Comparison of ENCODE assay signal across 12 cellular contexts in the genomic region with DNA sequence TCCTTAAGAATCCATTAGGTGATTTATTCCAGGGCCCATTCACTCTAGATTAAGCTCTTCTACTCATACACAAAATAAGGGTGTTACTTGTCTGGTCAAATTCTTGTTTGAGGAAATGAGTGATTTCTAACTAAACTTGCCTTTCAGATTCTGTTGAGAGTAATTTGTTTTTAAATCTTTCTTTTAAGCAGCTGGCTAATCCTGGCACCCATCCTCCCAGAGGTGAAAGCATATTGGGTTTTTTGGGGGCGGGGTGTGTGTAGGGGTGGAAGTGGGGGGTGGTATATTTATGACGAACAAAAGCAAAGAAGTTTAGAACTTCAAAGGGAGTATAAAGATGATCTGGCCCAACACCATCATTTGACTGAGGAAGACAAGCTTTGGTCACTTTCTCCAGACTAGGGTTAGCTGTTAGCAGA.
DNase-seq lines count a peak whose midpoint lies in the region; ATAC-seq and TF ChIP-seq lines count a peak whose summit lies in the region.
"Had no signal": no experiment of that assay in that cellular context is flagged by ENCODE, and none has a peak within 500 bp of the region (broad histone marks: within the 10 kb centered on the region; RNA-seq: fewer than 3 reads in every experiment).

No MANE protein-coding gene starts in this region.

- H3K79me2 ChIP-seq in ACC112 (ENCODE audit: control insufficient read depth, insufficient read depth, low read length, unreplicated experiment) (peaks cover 2% of the 10 kb centered on the region), GM23248 (ENCODE audit: insufficient read depth) (no peaks in the 10 kb centered on the region)

- H3K4me3 ChIP-seq in ACC112 (ENCODE audit: low read depth, low read length): no peak overlapping the region
- no peak overlapping the region for H3K4me3 ChIP-seq in GM23248
- H3K4me3 ChIP-seq: SJCRH30, stomach had no signal

- ATAC-seq in activated CD8-positive, alpha-beta T cell treated with anti-CD3 and anti-CD28 coated beads, Interleukin-2, amount 10 ng/mL, durations not matched to agents 7 days and 5 days: no peak
- ATAC-seq in foreskin keratinocyte (no peak), GM21737 (IDR thresholded peaks at IDR 0.05; ENCODE audit: unreplicated experiment) (no peak), HG02840 (IDR thresholded peaks at IDR 0.05; ENCODE audit: low FRiP score, unreplicated experiment) (no peak), GM21576 (IDR thresholded peaks at IDR 0.05; ENCODE audit: unreplicated experiment) (no peak), GM18517 (IDR thresholded peaks at IDR 0.05; ENCODE audit: unreplicated experiment) (no peak)
- ATAC-seq: HCT116 had no signal

- H3K36me3 Mint-ChIP-seq in activated CD8-positive, alpha-beta T cell treated with anti-CD3 and anti-CD28 coated beads, Interleukin-2, amount 10 ng/mL, durations not matched to agents 7 days and 5 days (ENCODE audit: low read depth): peaks cover 86% of the 10 kb centered on the region

- TF ChIP-seq CTCF in foreskin keratinocyte (conservative IDR thresholded peaks at IDR 0.05): no peak

- H4K20me1 ChIP-seq in GM23248 (ENCODE audit: insufficient read depth): no peaks in the 10 kb centered on the region

- H3K9ac ChIP-seq in GM23248: no peak overlapping the region

- H3F3A ChIP-seq in GM23248 (ENCODE audit: insufficient read depth): peaks cover 29% of the 10 kb centered on the region; the same call in 1 of the 2 replicates

- H3K4me2 ChIP-seq in GM23248 (ENCODE audit: unreplicated experiment): peak overlapping the region; percentile 6

- peak overlapping the region; percentile 58 for H3K27ac Mint-ChIP-seq in activated CD8-positive, alpha-beta T cell treated with anti-CD3 and anti-CD28 coated beads, Interleukin-2, amount 10 ng/mL, durations not matched to agents 7 days and 5 days

- no peaks in the 10 kb centered on the region for H3K27me3 Mint-ChIP-seq in activated CD8-positive, alpha-beta T cell treated with anti-CD3 and anti-CD28 coated beads, Interleukin-2, amount 10 ng/mL, durations not matched to agents 7 days and 5 days (ENCODE audit: low read depth)

- no peak overlapping the region for H2AFZ ChIP-seq in ACC112 (ENCODE audit: low read length, unreplicated experiment)
- no peak overlapping the region for H2AFZ ChIP-seq in GM23248

- H3K9me3 Mint-ChIP-seq in activated CD8-positive, alpha-beta T cell treated with anti-CD3 and anti-CD28 coated beads, Interleukin-2, amount 10 ng/mL, durations not matched to agents 7 days and 5 days (ENCODE audit: insufficient read depth): no peaks in the 10 kb centered on the region

- H3K4me1 Mint-ChIP-seq in activated CD8-positive, alpha-beta T cell treated with anti-CD3 and anti-CD28 coated beads, Interleukin-2, amount 10 ng/mL, durations not matched to agents 7 days and 5 days (ENCODE audit: low read depth): peaks cover 61% of the 10 kb centered on the region

- H3K9me2 ChIP-seq in GM23248 (ENCODE audit: insufficient read depth): 0 out of 2 replicates have a peak, but pooled peaks cover 4% of the 10 kb centered on the region

- peak; percentile 13 for DNase-seq in GM23248
- DNase-seq in activated CD8-positive, alpha-beta T cell treated with anti-CD3 and anti-CD28 coated beads, Interleukin-2, amount 10 ng/mL, durations not matched to agents 7 days and 5 days: no peak
- DNase-seq in foreskin keratinocyte: no peak
- DNase-seq: NCI-H510A, SJCRH30, stomach had no signal

- H3K27ac ChIP-seq in ACC112 (ENCODE audit: low read depth, low read length) (peak overlapping the region; percentile 47), GM23248 (no peak overlapping the region), foreskin keratinocyte (peak overlapping the region; percentile 42)
- H3K27ac ChIP-seq: SJCRH30, stomach had no signal

- in situ Hi-C loops in GM23248 (cut with MboI): no loop called here

- H3K27me3 ChIP-seq in ACC112 (ENCODE audit: insufficient read depth, low read length) (no peaks in the 10 kb centered on the region), GM23248 (replicated peaks; ENCODE audit: insufficient read depth) (no peaks in the 10 kb centered on the region), foreskin keratinocyte (no peaks in the 10 kb centered on the region)
- H3K27me3 ChIP-seq: stomach had no signal

- CTCF ChIA-PET in activated CD8-positive, alpha-beta T cell treated with anti-CD3 and anti-CD28 coated beads, Interleukin-2, amount 10 ng/mL, durations not matched to agents 7 days and 5 days (lab: Charles Lee): interaction anchor here (0.9 to 2.8 kb wide), 10 partner anchors 9 to 32 kb away, joined by 3 to 35 read pairs (median 4); no protein-coding TSS in a partner anchor

- H3K36me3 ChIP-seq in ACC112 (ENCODE audit: insufficient read depth, low read length) (peaks cover 45% of the 10 kb centered on the region), GM23248 (ENCODE audit: low read depth) (no peaks in the 10 kb centered on the region)
- H3K36me3 ChIP-seq: SJCRH30 had no signal

- WGBS in GM23248 (ENCODE audit: low coverage in 1 of 2, low lambda C conversion rate in 2 of 2, missing lambda C conversion rate in 2 of 2), 2 experiments: 46 to 86% methylated on average over 1 to 2 of the region's 2 CpGs

- peaks cover 49% of the 10 kb centered on the region for H3K4me1 ChIP-seq in ACC112 (ENCODE audit: control insufficient read depth, insufficient read depth, low read length, unreplicated experiment)
- peaks cover 42% of the 10 kb centered on the region for H3K4me1 ChIP-seq in GM23248 (ENCODE audit: insufficient read depth)
- peaks cover 63% of the 10 kb centered on the region for H3K4me1 ChIP-seq in foreskin keratinocyte
- H3K4me1 ChIP-seq: SJCRH30 had no signal

- POLR2A ChIA-PET in activated CD8-positive, alpha-beta T cell treated with anti-CD3 and anti-CD28 coated beads, Interleukin-2, amount 10 ng/mL, durations not matched to agents 7 days and 5 days (lab: Charles Lee): interaction anchor here (1.9 to 2.6 kb wide), 4 partner anchors 10 to 23 kb away, joined by 6 to 25 read pairs (median 14); no protein-coding TSS in a partner anchor

- no peak overlapping the region for H3K4me3 Mint-ChIP-seq in activated CD8-positive, alpha-beta T cell treated with anti-CD3 and anti-CD28 coated beads, Interleukin-2, amount 10 ng/mL, durations not matched to agents 7 days and 5 days

- H3K9me3 ChIP-seq in GM23248 (ENCODE audit: low read depth): no peaks in the 10 kb centered on the region
- H3K9me3 ChIP-seq: SJCRH30, stomach had no signal
